ENCODE assay signal across 25 cellular contexts in the genomic region with DNA sequence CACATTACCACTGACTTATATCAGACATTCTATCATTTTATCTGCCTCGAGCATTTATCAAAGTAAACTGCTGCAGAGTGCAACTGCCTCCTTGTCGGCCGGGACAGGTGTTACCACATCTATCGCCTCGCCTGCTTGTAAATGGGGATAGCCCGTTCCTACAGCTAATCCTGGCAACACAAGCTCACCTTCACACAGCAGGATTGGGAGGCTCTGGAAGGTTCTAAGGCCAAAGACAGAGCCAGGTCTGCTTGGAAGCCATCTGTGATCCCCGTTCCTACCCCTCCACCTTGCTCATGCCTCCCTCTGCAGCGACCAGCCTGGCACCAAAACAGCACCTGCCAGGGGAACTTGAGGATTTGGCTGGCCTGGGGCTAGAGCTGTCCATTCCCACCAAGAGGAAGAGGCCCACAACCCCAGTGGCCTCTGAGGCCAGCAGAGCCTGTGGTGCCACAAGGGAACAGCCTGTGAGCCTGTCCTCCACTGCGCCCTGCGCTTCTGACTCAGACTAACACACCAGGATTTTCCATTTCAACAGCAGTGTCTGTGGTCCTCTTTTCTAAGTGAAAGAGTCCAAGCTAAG.
"Had no signal": no experiment of that assay in that cellular context is flagged by ENCODE, and none has a peak within 500 bp of the region (broad histone marks: within the 10 kb centered on the region; RNA-seq: fewer than 3 reads in every experiment).

No MANE protein-coding gene starts in this region.

- H3K4me3 ChIP-seq: cardiac muscle cell, SK-N-MC had no signal

- H3K27me3 ChIP-seq: brain microvascular endothelial cell had no signal

- ATAC-seq: activated CD4-positive, alpha-beta T cell treated with anti-CD3 and anti-CD28 coated beads for 36 hours; activated CD8-positive, alpha-beta memory T cell treated with anti-CD3 and anti-CD28 coated beads, Interleukin-2, amount 10 ng/mL, durations not matched to agents 7 days and 5 days; activated CD8-positive, alpha-beta T cell treated with anti-CD3 and anti-CD28 coated beads, Interleukin-2, amount 10 ng/mL, durations not matched to agents 7 days and 5 days; activated naive CD4-positive, alpha-beta T cell treated with anti-CD3 and anti-CD28 coated beads, Interleukin-2, amount 50 U/mL, for 72 hours; activated T-cell treated with anti-CD3 and anti-CD28 coated beads, Interleukin-2, amount 50 U/mL, for 4 hours; Panc1; Right ventricle myocardium inferior had no signal

- DNase-seq: activated CD4-positive, alpha-beta T cell treated with anti-CD3 and anti-CD28 coated beads for 36 hours; activated CD8-positive, alpha-beta memory T cell treated with anti-CD3 and anti-CD28 coated beads, Interleukin-2, amount 10 ng/mL, durations not matched to agents 7 days and 5 days; activated CD8-positive, alpha-beta T cell treated with anti-CD3 and anti-CD28 coated beads, Interleukin-2, amount 10 ng/mL, durations not matched to agents 7 days and 5 days; activated effector memory CD4-positive, alpha-beta T cell treated with anti-CD3 and anti-CD28 coated beads, Interleukin-2, amount 50 U/mL, for 16 hours; activated naive CD4-positive, alpha-beta T cell treated with Interleukin-2 at 50 U/mL for 16 hours; activated T-cell treated with anti-CD3 and anti-CD28 coated beads, Interleukin-2, amount 50 U/mL, for 4 hours; brain microvascular endothelial cell; NCI-H1092; NCI-H1417; NCI-H1930; NCI-H2171; NCI-H2227 treated with DMSO at 0.1 percent for 48 hours; NCI-H446 treated with DMSO at 0.1 percent for 48 hours; NCI-H524 treated with DMSO at 0.1 percent for 48 hours; NCI-H748 treated with DMSO at 0.1 percent for 48 hours; OCI-M1; RPMI8226; T-helper 1 cell; WERI-Rb-1 had no signal

- H3K36me3 ChIP-seq: brain microvascular endothelial cell, cardiac muscle cell, WERI-Rb-1 had no signal

- H3K27ac ChIP-seq: brain microvascular endothelial cell, cardiac muscle cell, KMS-11, SK-N-MC, WERI-Rb-1 had no signal
